In the genomic region with DNA sequence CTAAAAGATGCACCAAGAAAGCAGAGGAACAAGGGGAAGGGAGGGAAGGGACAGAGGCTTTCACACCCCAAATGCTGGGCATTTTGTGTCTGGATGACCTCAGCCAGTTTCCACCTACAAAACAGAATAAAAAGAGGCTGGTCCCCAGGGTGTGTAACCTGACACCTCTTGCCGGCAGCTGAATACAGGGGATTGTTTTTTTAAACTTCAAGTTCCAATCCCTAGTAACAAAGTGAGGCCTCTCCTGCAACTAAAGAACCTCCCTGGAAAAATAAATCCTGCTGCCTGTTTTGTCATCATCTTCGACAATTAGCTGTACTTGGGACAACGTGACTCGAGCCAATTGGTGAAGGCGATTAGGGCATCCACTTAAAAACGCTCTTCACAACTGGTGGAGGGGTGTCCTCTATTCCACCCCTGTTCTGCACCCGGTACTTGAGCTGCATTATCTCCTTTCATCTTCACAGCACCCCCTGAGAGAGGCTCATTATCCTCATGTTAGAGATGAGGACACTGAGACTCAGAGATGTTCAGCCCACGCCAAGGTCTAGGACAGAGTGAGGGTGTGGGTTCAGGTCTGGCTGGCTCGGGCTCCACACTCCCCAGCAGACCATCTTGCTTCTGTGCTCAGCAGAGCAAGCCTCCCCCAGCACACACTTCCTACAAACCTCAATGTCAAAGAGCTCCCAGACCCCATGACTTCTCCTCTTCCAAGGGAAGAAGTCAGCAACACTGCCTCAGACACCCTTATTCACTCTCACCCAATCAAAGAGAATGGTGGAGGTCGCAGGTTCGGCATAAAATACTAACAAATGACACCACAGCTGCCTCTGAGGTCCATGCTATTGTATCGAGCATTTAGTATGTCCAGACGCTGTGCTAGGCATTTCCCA, we compare ENCODE assay signal across 8 cellular contexts. TPM values are rescaled to one million over a fixed set of nuclear protein-coding genes. Genes with fewer than 3 reads are reported as not detected.
DNase-seq lines count a peak whose midpoint lies in the region; ATAC-seq and TF ChIP-seq lines count a peak whose summit lies in the region.

No MANE protein-coding gene starts in this region.

- no peaks in the 10 kb centered on the region; the same call in none of the 2 replicates for H3K27me3 Mint-ChIP-seq in H9 (ENCODE audit: low read depth)
- no peaks in the 10 kb centered on the region for H3K27me3 Mint-ChIP-seq in chondrocyte (ENCODE audit: low read depth)
- no peaks in the 10 kb centered on the region for H3K27me3 Mint-ChIP-seq in naive thymus-derived CD8-positive, alpha-beta T cell
- H3K27me3 Mint-ChIP-seq in CD14-positive monocyte (ENCODE audit: low read depth in 3 of 3): peaks cover 0 to 1% (median 0%) of the 10 kb centered on the region in 3 donors

- H2BK5ac ChIP-seq in H9 (ENCODE audit: insufficient read length, low read length): no peak overlapping the region

- peak overlapping the region; percentile 11 for H3K27ac ChIP-seq in AG04450 (ENCODE audit: low read depth, low read length)
- no peak overlapping the region for H3K27ac ChIP-seq in H9 (ENCODE audit: insufficient read length, low read depth, low read length)

- no peak overlapping the region for H2AFZ ChIP-seq in H9 (ENCODE audit: low read length)

- H3K4me1 ChIP-seq in H9 (ENCODE audit: insufficient read depth, low read length): peaks cover 24% of the 10 kb centered on the region; the same call in 1 of the 2 replicates

- H3K9me3 ChIP-seq in AG04450 (ENCODE audit: control insufficient read depth, insufficient read depth, low read length) (no peaks in the 10 kb centered on the region), H9 (ENCODE audit: control insufficient read depth, low read depth, low read length) (no peaks in the 10 kb centered on the region)

- H3K4me3 ChIP-seq in AG04450 (ENCODE audit: low read depth, low read length): no peak overlapping the region

- H3T11ph ChIP-seq in H9 (ENCODE audit: low read length): no peak overlapping the region

- H3K27me3 ChIP-seq in AG04450 (ENCODE audit: control insufficient read depth, insufficient read depth, low read length): no peaks in the 10 kb centered on the region
- no peaks in the 10 kb centered on the region for H3K27me3 ChIP-seq in H9 (ENCODE audit: insufficient read depth, low read length)

- H3K27ac Mint-ChIP-seq in H9 (peak overlapping the region in 2 of 3 experiments; percentile 71 to 95; a peak in 3 of 7 replicates), chondrocyte (ENCODE audit: unreplicated experiment) (peak overlapping the region; percentile 22), CD14-positive monocyte (peak overlapping the region in 2 of 7 donors; percentile 56 to 68)
- H3K27ac Mint-ChIP-seq in naive thymus-derived CD8-positive, alpha-beta T cell: peak overlapping the region; percentile 86 to 98 (median 97)

- no peak for DNase-seq in AG04450 (ENCODE audit: low read depth, low spot score)
- peak; percentile 74 for DNase-seq in H9
- DNase-seq in NCI-H748 (lab: John Stamatoyannopoulos, UW; ENCODE audit: unreplicated experiment): peak; percentile 84
- DNase-seq in chondrocyte (ENCODE audit: low spot score): no peak
- peak in 1 of 10 donors; percentile 19 for DNase-seq in naive thymus-derived CD8-positive, alpha-beta T cell
- no peak for DNase-seq in putamen (ENCODE audit: low spot score)
- DNase-seq in CD14-positive monocyte (ENCODE audit: low spot score): no peak

- H3K79me1 ChIP-seq in H9 (ENCODE audit: insufficient read depth, low read depth, low read length, poor library complexity, severe bottlenecking): no peaks in the 10 kb centered on the region

- H2BK20ac ChIP-seq in H9 (ENCODE audit: low read depth, low read length, poor library complexity, severe bottlenecking): no peak overlapping the region

- H3K4me2 ChIP-seq in H9 (ENCODE audit: insufficient read depth, insufficient read length, low read length): peak overlapping the region; percentile 2

- H3K14ac ChIP-seq in H9 (ENCODE audit: insufficient read depth, low read length): peak overlapping the region; percentile 5; the same call in 1 of the 2 replicates

- H3K79me2 ChIP-seq in H9 (ENCODE audit: insufficient read depth, low read length): no peaks in the 10 kb centered on the region

- no peak overlapping the region for H2BK15ac ChIP-seq in H9 (ENCODE audit: low read depth, low read length)

- no peak overlapping the region for H4K91ac ChIP-seq in H9 (ENCODE audit: insufficient read length, low read depth, low read length)

- no peak overlapping the region for H3K4ac ChIP-seq in H9 (ENCODE audit: low read depth, low read length)

- TF ChIP-seq CTCF in AG04450 (IDR thresholded peaks at IDR 0.05; ENCODE audit: low read depth, low read length): no peak
- no peak for TF ChIP-seq CTCF in H9 (conservative IDR thresholded peaks at IDR 0.05)
- TF ChIP-seq CTCF in chondrocyte (IDR thresholded peaks at IDR 0.05): no peak
- no peak for TF ChIP-seq CTCF in CD14-positive monocyte (IDR thresholded peaks at IDR 0.05)

- H3K9ac ChIP-seq in H9 (ENCODE audit: extremely low read depth, insufficient read length, low read length): no peak overlapping the region

- H3K56ac ChIP-seq in H9 (ENCODE audit: insufficient read length, low read depth, low read length): no peak overlapping the region

- peak overlapping the region in 1 of 2 experiments; percentile 48; a peak in 1 of 5 replicates for H3K4me3 Mint-ChIP-seq in H9
- peak overlapping the region; percentile 7 for H3K4me3 Mint-ChIP-seq in chondrocyte (ENCODE audit: unreplicated experiment)
- H3K4me3 Mint-ChIP-seq in naive thymus-derived CD8-positive, alpha-beta T cell: peak overlapping the region; percentile 78 to 99 (median 95)
- no peak overlapping the region for H3K4me3 Mint-ChIP-seq in CD14-positive monocyte

- no peak overlapping the region for H4K5ac ChIP-seq in H9 (ENCODE audit: insufficient read length, low read depth, low read length)

- H3K4me1 Mint-ChIP-seq in H9 (peaks cover 57 to 59% of the 10 kb centered on the region in 2 experiments), chondrocyte (ENCODE audit: low read depth) (peaks cover 24% of the 10 kb centered on the region), CD14-positive monocyte (peaks cover 75% of the 10 kb centered on the region)
- peaks cover 62 to 98% (median 96%) of the 10 kb centered on the region in 4 donors for H3K4me1 Mint-ChIP-seq in naive thymus-derived CD8-positive, alpha-beta T cell

- no peaks in the 10 kb centered on the region for H4K20me1 ChIP-seq in H9 (ENCODE audit: control insufficient read depth, insufficient read depth, insufficient read length)

- no peaks in the 10 kb centered on the region for H3K23me2 ChIP-seq in H9 (ENCODE audit: insufficient read length, low read depth, low read length, poor library complexity, severe bottlenecking)

- H3K36me3 Mint-ChIP-seq in H9 (ENCODE audit: insufficient read depth in 1 of 3, low read depth in 3 of 3) (peaks cover 0 to 3% (median 0%) of the 10 kb centered on the region in 3 experiments; a peak in 1 of 7 replicates), chondrocyte (ENCODE audit: low read depth) (no peaks in the 10 kb centered on the region), CD14-positive monocyte (peaks cover 65 to 66% of the 10 kb centered on the region in 2 donors)
- peaks cover 6 to 89% (median 20%) of the 10 kb centered on the region in 3 donors for H3K36me3 Mint-ChIP-seq in naive thymus-derived CD8-positive, alpha-beta T cell

- H4K8ac ChIP-seq in H9 (replicated peaks; ENCODE audit: insufficient read length, low read depth, low read length): no peak overlapping the region

- ATAC-seq in naive thymus-derived CD8-positive, alpha-beta T cell: peak; percentile 15 to 36
- ATAC-seq in HG02571 (IDR thresholded peaks at IDR 0.05; ENCODE audit: unreplicated experiment): no peak

- H2BK12ac ChIP-seq in H9 (ENCODE audit: insufficient read length, low read depth, low read length): no peak overlapping the region

- H3K9me3 Mint-ChIP-seq in H9: no peaks in the 10 kb centered on the region
- H3K9me3 Mint-ChIP-seq in chondrocyte (ENCODE audit: low read depth): no peaks in the 10 kb centered on the region
- no peaks in the 10 kb centered on the region for H3K9me3 Mint-ChIP-seq in naive thymus-derived CD8-positive, alpha-beta T cell
- no peaks in the 10 kb centered on the region for H3K9me3 Mint-ChIP-seq in CD14-positive monocyte

- CTCF ChIA-PET in AG04450 (lab: Charles Lee): interaction anchor here (0.6 to 1.3 kb wide), 2 partner anchors 12 to 48 kb away, joined by 3 to 6 read pairs; no protein-coding TSS in a partner anchor

- H3K18ac ChIP-seq in H9 (ENCODE audit: insufficient read length, low read depth, low read length): peak overlapping the region; percentile 10

- WGBS in H9 (ENCODE audit: extremely low coverage, insufficient read length, low lambda C conversion rate): no CpG with 5 or more reads among the region's 13 CpGs

- intact Hi-C loops in CD14-positive monocyte (cut with micrococcal nuclease): no loop called here

- H2AK5ac ChIP-seq in H9 (ENCODE audit: insufficient read length, low read length): no peak overlapping the region

- H3K23ac ChIP-seq in H9 (ENCODE audit: insufficient read length, low read depth, low read length): no peak overlapping the region

- POLR2A ChIA-PET in AG04450 (lab: Yijun Ruan, JAX): no interaction called here
- POLR2A ChIA-PET in naive thymus-derived CD8-positive, alpha-beta T cell (lab: Charles Lee): interaction anchor here (1.1 to 2.3 kb wide), 3 partner anchors 46 to 90 kb away, joined by 3 to 7 read pairs (median 4); no protein-coding TSS in a partner anchor

- H2BK120ac ChIP-seq in H9 (ENCODE audit: low read depth, low read length, poor library complexity, severe bottlenecking): no peak overlapping the region

RNA-seq across cellular contexts. Expression of gene ITPKB, which starts 15.2 kb away (rescaled TPM):
- polyA plus RNA-seq in AG04450 (2011; rRNA removed) (2.8 and 3.0 TPM in 2 replicates), CD14-positive monocyte (10 to 100 TPM in 1 of 2 donors, 1 to 10 TPM in 1; 7.3 to 10.2 TPM)
- 7.9 and 9.4 TPM in 2 replicates for polyA minus RNA-seq in AG04450 (2011; rRNA and poly(A)+ RNA removed)
- total RNA-seq in H9 (2021) (3.8 and 4.0 TPM in 2 replicates), chondrocyte (13.3 to 13.7 TPM (median 13.4 TPM) in 3 replicates)
- 100 to 1,000 TPM; 177 to 185 TPM for total RNA-seq in naive thymus-derived CD8-positive, alpha-beta T cell
- polyA plus RNA-seq in naive thymus-derived CD8-positive, alpha-beta T cell: 10 to 100 TPM; 72.3 to 74.3 (median 73.0) TPM

Comparison
In these comparisons a context has a peak if more than half of its experiments do, and no peak if none do; other contexts are left out.
1. DNase-seq: peak in H9 (single experiment) and NCI-H748 (single experiment); none in AG04450 (single experiment), chondrocyte (single experiment), putamen (single experiment) and CD14-positive monocyte (single experiment).
2. H3K4me3 Mint-ChIP-seq: peak in chondrocyte (single experiment) and naive thymus-derived CD8-positive, alpha-beta T cell (10 of 10); none in CD14-positive monocyte (0 of 2).
3. RNA of gene ITPKB, which starts 15.2 kb away (total RNA-seq): 177 to 185 TPM in naive thymus-derived CD8-positive, alpha-beta T cell; 13.3 to 13.7 TPM in chondrocyte and 3.8 to 4.0 TPM in H9; every median in the first group is over 10 times any median in the second.